ENCODE assay signal across 15 cellular contexts in genomic region chrX:12443534-12444098, GRCh38.
DNase-seq lines count a peak whose midpoint lies in the region; ATAC-seq and TF ChIP-seq lines count a peak whose summit lies in the region.
"Had no signal": no experiment of that assay in that cellular context is flagged by ENCODE, and none has a peak within 500 bp of the region (broad histone marks: within the 10 kb centered on the region; RNA-seq: fewer than 3 reads in every experiment).

No MANE protein-coding gene starts in this region.

- H3K27me3 ChIP-seq in tibial artery = no peaks in the 10 kb centered on the region
- H3K27me3 ChIP-seq: neutrophil had no signal

- H3K9me3 ChIP-seq in tibial artery = no peaks in the 10 kb centered on the region
- H3K9me3 ChIP-seq: BLaER1, neutrophil had no signal

- H3K27me3 Mint-ChIP-seq in endothelial cell (ENCODE audit: unreplicated experiment) = no peaks in the 10 kb centered on the region
- H3K27me3 Mint-ChIP-seq: activated CD4-positive, alpha-beta memory T cell treated with anti-CD3 and anti-CD28 coated beads, Interleukin-2, amount 10 ng/mL, durations not matched to agents 7 days and 5 days; activated naive CD8-positive, alpha-beta T cell treated with anti-CD3 and anti-CD28 coated beads, Interleukin-2, amount 10 ng/mL, durations not matched to agents 7 days and 5 days had no signal

- no peak overlapping the region for H3K4me3 ChIP-seq in tibial artery
- H3K4me3 ChIP-seq: BLaER1 had no signal

- no peak overlapping the region for H3K27ac Mint-ChIP-seq in endothelial cell (ENCODE audit: unreplicated experiment)
- H3K27ac Mint-ChIP-seq: activated CD4-positive, alpha-beta memory T cell treated with anti-CD3 and anti-CD28 coated beads, Interleukin-2, amount 10 ng/mL, durations not matched to agents 7 days and 5 days; activated naive CD8-positive, alpha-beta T cell treated with anti-CD3 and anti-CD28 coated beads, Interleukin-2, amount 10 ng/mL, durations not matched to agents 7 days and 5 days had no signal

- no peaks in the 10 kb centered on the region for H3K9me3 Mint-ChIP-seq in endothelial cell (ENCODE audit: unreplicated experiment)
- H3K9me3 Mint-ChIP-seq: activated CD4-positive, alpha-beta memory T cell treated with anti-CD3 and anti-CD28 coated beads, Interleukin-2, amount 10 ng/mL, durations not matched to agents 7 days and 5 days; activated naive CD8-positive, alpha-beta T cell treated with anti-CD3 and anti-CD28 coated beads, Interleukin-2, amount 10 ng/mL, durations not matched to agents 7 days and 5 days had no signal

- H3K4me1 ChIP-seq in tibial artery = no peaks in the 10 kb centered on the region
- H3K4me1 ChIP-seq: BLaER1 had no signal

- no peaks in the 10 kb centered on the region for H3K36me3 Mint-ChIP-seq in endothelial cell (ENCODE audit: low read depth, unreplicated experiment)
- H3K36me3 Mint-ChIP-seq: activated naive CD8-positive, alpha-beta T cell treated with anti-CD3 and anti-CD28 coated beads, Interleukin-2, amount 10 ng/mL, durations not matched to agents 7 days and 5 days had no signal

- no peak for DNase-seq in Right ventricle myocardium inferior (ENCODE audit: missing footprints)
- no peak for DNase-seq in endothelial cell (ENCODE audit: low spot score)
- DNase-seq in tibial artery = no peak
- DNase-seq in SIG-M5 treated with dmso at 0.1 percent for 504 hours (lab: John Stamatoyannopoulos, UW; ENCODE audit: unreplicated experiment) = no peak
- DNase-seq: activated CD4-positive, alpha-beta memory T cell treated with anti-CD3 and anti-CD28 coated beads, Interleukin-2, amount 10 ng/mL, durations not matched to agents 7 days and 5 days; activated naive CD8-positive, alpha-beta T cell treated with anti-CD3 and anti-CD28 coated beads, Interleukin-2, amount 10 ng/mL, durations not matched to agents 7 days and 5 days; dermis blood vessel endothelial cell; glutamatergic neuron; NCI-H69 had no signal

- H3K4me1 Mint-ChIP-seq in endothelial cell (ENCODE audit: unreplicated experiment) = no peaks in the 10 kb centered on the region
- H3K4me1 Mint-ChIP-seq: activated naive CD8-positive, alpha-beta T cell treated with anti-CD3 and anti-CD28 coated beads, Interleukin-2, amount 10 ng/mL, durations not matched to agents 7 days and 5 days had no signal

- intact Hi-C loops in Right ventricle myocardium inferior (cut with DNase I) (no loop called here), tibial artery (cut with DNase I; ENCODE audit: low total_unique reads) (no loop called here)

- TF ChIP-seq CTCF in endothelial cell (IDR thresholded peaks at IDR 0.05; ENCODE audit: unreplicated experiment) (no peak), tibial artery (IDR thresholded peaks at IDR 0.05) (no peak)

- ATAC-seq in GM18508 (IDR thresholded peaks at IDR 0.05; ENCODE audit: insufficient read depth, unreplicated experiment) (peak; percentile 86), GM21360 (IDR thresholded peaks at IDR 0.05; ENCODE audit: unreplicated experiment) (peak; percentile 93), HG02938 (IDR thresholded peaks at IDR 0.05; ENCODE audit: unreplicated experiment) (peak; percentile 91), HG03565 (IDR thresholded peaks at IDR 0.05; ENCODE audit: unreplicated experiment) (peak; percentile 81), Right ventricle myocardium inferior (no peak)

- no peak overlapping the region for H3K4me3 Mint-ChIP-seq in endothelial cell (ENCODE audit: unreplicated experiment)
- H3K4me3 Mint-ChIP-seq: activated CD4-positive, alpha-beta memory T cell treated with anti-CD3 and anti-CD28 coated beads, Interleukin-2, amount 10 ng/mL, durations not matched to agents 7 days and 5 days; activated naive CD8-positive, alpha-beta T cell treated with anti-CD3 and anti-CD28 coated beads, Interleukin-2, amount 10 ng/mL, durations not matched to agents 7 days and 5 days had no signal

- H3K36me3 ChIP-seq in tibial artery = no peaks in the 10 kb centered on the region
- H3K36me3 ChIP-seq: BLaER1, neutrophil had no signal

- no peak overlapping the region for H3K27ac ChIP-seq in tibial artery
- H3K27ac ChIP-seq: BLaER1, neutrophil had no signal
